ENCODE assay signal across 2 cellular contexts in the genomic region with DNA sequence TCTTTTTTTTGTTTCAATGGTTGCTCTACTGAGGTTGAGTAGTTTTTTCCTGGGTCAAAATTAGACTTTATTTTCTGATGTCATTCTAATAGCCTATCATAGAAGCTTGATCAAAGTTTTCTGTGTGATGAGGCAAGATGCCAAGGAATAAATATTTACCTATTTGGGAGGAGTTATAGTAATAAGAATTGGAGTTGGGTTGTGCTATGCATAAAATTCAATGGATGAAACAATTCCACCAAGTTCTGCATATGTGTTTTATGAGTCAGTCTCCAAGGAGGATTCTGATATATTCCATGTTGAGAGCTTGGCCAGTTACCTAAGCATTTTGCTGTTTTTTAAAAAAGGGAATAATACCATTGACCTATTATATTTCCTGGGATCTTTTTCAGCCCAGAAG.
TF ChIP-seq lines count a peak whose summit lies in the region.

No MANE protein-coding gene starts in this region.

TF ChIP-seq in IMR-90, 13 proteins besides CTCF, POLR2A, EP300 and RAD21:
- TF ChIP-seq SMC3 (IDR thresholded peaks at IDR 0.05; ENCODE audit: low read depth, low read length) (no peak), CEBPB (IDR thresholded peaks at IDR 0.05; ENCODE audit: low read depth, low read length) (no peak), MXI1 (IDR thresholded peaks at IDR 0.05; ENCODE audit: borderline replicate concordance, low read depth, low read length) (no peak), MAFK (IDR thresholded peaks at IDR 0.05; ENCODE audit: low read depth, low read length) (no peak), RFX5 (IDR thresholded peaks at IDR 0.05; ENCODE audit: low read depth, low read length) (no peak), CHD1 (IDR thresholded peaks at IDR 0.05; ENCODE audit: low read depth, low read length) (no peak), BHLHE40 (IDR thresholded peaks at IDR 0.05; ENCODE audit: low read depth, low read length) (no peak), NFE2L2 (IDR thresholded peaks at IDR 0.05; ENCODE audit: low read depth, low read length) (no peak), FOS (IDR thresholded peaks at IDR 0.05; ENCODE audit: low read depth, low read length) (no peak), RCOR1 (IDR thresholded peaks at IDR 0.05; ENCODE audit: insufficient replicate concordance, low read length) (no peak), MAZ (IDR thresholded peaks at IDR 0.05; ENCODE audit: borderline replicate concordance, low read depth, low read length) (no peak)
- TF ChIP-seq, protein P1, sequence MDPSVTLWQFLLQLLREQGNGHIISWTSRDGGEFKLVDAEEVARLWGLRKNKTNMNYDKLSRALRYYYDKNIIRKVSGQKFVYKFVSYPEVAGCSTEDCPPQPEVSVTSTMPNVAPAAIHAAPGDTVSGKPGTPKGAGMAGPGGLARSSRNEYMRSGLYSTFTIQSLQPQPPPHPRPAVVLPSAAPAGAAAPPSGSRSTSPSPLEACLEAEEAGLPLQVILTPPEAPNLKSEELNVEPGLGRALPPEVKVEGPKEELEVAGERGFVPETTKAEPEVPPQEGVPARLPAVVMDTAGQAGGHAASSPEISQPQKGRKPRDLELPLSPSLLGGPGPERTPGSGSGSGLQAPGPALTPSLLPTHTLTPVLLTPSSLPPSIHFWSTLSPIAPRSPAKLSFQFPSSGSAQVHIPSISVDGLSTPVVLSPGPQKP (IDR thresholded peaks at IDR 0.05; ENCODE audit: borderline replicate concordance, low read depth, low read length) = no peak
- TF ChIP-seq, protein P2, sequence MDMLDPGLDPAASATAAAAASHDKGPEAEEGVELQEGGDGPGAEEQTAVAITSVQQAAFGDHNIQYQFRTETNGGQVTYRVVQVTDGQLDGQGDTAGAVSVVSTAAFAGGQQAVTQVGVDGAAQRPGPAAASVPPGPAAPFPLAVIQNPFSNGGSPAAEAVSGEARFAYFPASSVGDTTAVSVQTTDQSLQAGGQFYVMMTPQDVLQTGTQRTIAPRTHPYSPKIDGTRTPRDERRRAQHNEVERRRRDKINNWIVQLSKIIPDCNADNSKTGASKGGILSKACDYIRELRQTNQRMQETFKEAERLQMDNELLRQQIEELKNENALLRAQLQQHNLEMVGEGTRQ (IDR thresholded peaks at IDR 0.05; ENCODE audit: low read depth, low read length) = no peak

TF ChIP-seq in endothelial cell of umbilical vein, 7 proteins besides CTCF, POLR2A, EP300 and RAD21:
- TF ChIP-seq FOS (IDR thresholded peaks at IDR 0.05; ENCODE audit: borderline replicate concordance, insufficient read depth, low read length) = no peak
- TF ChIP-seq EZH2 (IDR thresholded peaks at IDR 0.05; ENCODE audit: borderline replicate concordance, low read depth, low read length, severe bottlenecking) = no peak
- no peak for TF ChIP-seq JUN (IDR thresholded peaks at IDR 0.05; ENCODE audit: borderline replicate concordance, insufficient read depth, insufficient read length, low read depth)
- TF ChIP-seq GATA2 (IDR thresholded peaks at IDR 0.05; ENCODE audit: insufficient read depth, insufficient read length, low read depth, low read length) = no peak
TF ChIP-seq in endothelial cell of umbilical vein: peak in this region for 0.
